ENCODE assay signal across 1 cellular context in genomic region chr14:91510171-91511013, GRCh38.
TF ChIP-seq lines count a peak whose summit lies in the region.

PPP4R3A (minus strand) TSS chr14:91510310; CDS start chr14:91509647, 663 bp downstream.

TF ChIP-seq in HepG2, 621 proteins besides CTCF, POLR2A, EP300 and RAD21 (continued from another document and continues in another):
- TF ChIP-seq, protein P1, sequence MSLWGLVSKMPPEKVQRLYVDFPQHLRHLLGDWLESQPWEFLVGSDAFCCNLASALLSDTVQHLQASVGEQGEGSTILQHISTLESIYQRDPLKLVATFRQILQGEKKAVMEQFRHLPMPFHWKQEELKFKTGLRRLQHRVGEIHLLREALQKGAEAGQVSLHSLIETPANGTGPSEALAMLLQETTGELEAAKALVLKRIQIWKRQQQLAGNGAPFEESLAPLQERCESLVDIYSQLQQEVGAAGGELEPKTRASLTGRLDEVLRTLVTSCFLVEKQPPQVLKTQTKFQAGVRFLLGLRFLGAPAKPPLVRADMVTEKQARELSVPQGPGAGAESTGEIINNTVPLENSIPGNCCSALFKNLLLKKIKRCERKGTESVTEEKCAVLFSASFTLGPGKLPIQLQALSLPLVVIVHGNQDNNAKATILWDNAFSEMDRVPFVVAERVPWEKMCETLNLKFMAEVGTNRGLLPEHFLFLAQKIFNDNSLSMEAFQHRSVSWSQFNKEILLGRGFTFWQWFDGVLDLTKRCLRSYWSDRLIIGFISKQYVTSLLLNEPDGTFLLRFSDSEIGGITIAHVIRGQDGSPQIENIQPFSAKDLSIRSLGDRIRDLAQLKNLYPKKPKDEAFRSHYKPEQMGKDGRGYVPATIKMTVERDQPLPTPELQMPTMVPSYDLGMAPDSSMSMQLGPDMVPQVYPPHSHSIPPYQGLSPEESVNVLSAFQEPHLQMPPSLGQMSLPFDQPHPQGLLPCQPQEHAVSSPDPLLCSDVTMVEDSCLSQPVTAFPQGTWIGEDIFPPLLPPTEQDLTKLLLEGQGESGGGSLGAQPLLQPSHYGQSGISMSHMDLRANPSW (CRISPR knock-in tag; IDR thresholded peaks at IDR 0.05; ENCODE audit: borderline replicate concordance) = 0 out of 2 replicates have a peak, but pooled peaks have one; percentile 55
- TF ChIP-seq ZSCAN22 (CRISPR knock-in tag; IDR thresholded peaks at IDR 0.05) (no peak; the same call in 1 of the 2 replicates), ZSCAN31 (CRISPR knock-in tag; IDR thresholded peaks at IDR 0.05; ENCODE audit: low read depth) (peak; percentile 96), ATRX (CRISPR knock-in tag; IDR thresholded peaks at IDR 0.05; ENCODE audit: borderline replicate concordance) (no peak), RARG (CRISPR knock-in tag; IDR thresholded peaks at IDR 0.05; ENCODE audit: low read depth) (0 out of 2 replicates have a peak, but pooled peaks have one; percentile 36), ATF7 (IDR thresholded peaks at IDR 0.05) (no peak), ATF7 (CRISPR knock-in tag; IDR thresholded peaks at IDR 0.05) (peak; percentile 66), ZNF792 (CRISPR knock-in tag; IDR thresholded peaks at IDR 0.05) (peak; percentile 87; the same call in 1 of the 2 replicates), KLF11 (CRISPR knock-in tag; IDR thresholded peaks at IDR 0.05) (no peak; the same call in 1 of the 2 replicates), NPAS2 (CRISPR knock-in tag; IDR thresholded peaks at IDR 0.05; ENCODE audit: borderline replicate concordance) (peak; percentile 87; the same call in 1 of the 2 replicates), ZNF674 (CRISPR knock-in tag; IDR thresholded peaks at IDR 0.05; ENCODE audit: low read depth) (no peak), RCOR2 (CRISPR knock-in tag; IDR thresholded peaks at IDR 0.05) (peak; percentile 34; the same call in 1 of the 2 replicates), ONECUT2 (CRISPR knock-in tag; IDR thresholded peaks at IDR 0.05) (no peak), CC2D1A (CRISPR knock-in tag; IDR thresholded peaks at IDR 0.05) (no peak), DNMT1 (CRISPR knock-in tag; IDR thresholded peaks at IDR 0.05) (peak; percentile 95), SP2 (CRISPR knock-in tag; IDR thresholded peaks at IDR 0.05) (peak; percentile 71), YEATS4 (CRISPR knock-in tag; IDR thresholded peaks at IDR 0.05; ENCODE audit: borderline replicate concordance) (peak; percentile 96), TCF12 (IDR thresholded peaks at IDR 0.05) (no peak), TCF12 (CRISPR knock-in tag; IDR thresholded peaks at IDR 0.05) (0 out of 2 replicates have a peak, but pooled peaks have one; percentile 31), ZNF75D (CRISPR knock-in tag; IDR thresholded peaks at IDR 0.05; ENCODE audit: borderline replicate concordance) (peak; percentile 72; the same call in 1 of the 2 replicates), KLF15 (CRISPR knock-in tag; IDR thresholded peaks at IDR 0.05; ENCODE audit: borderline replicate concordance) (peak; percentile 46; the same call in 1 of the 2 replicates), MYNN (CRISPR knock-in tag; IDR thresholded peaks at IDR 0.05; ENCODE audit: low read depth) (no peak), KDM5B (CRISPR knock-in tag; IDR thresholded peaks at IDR 0.05; ENCODE audit: borderline replicate concordance) (peak; percentile 95), HOXA5 (CRISPR knock-in tag; IDR thresholded peaks at IDR 0.05) (no peak), ZNF318 (CRISPR knock-in tag; IDR thresholded peaks at IDR 0.05) (no peak; the same call in 1 of the 2 replicates), NFAT5 (CRISPR knock-in tag; IDR thresholded peaks at IDR 0.05) (0 out of 2 replicates have a peak, but pooled peaks have one; percentile 33), TFDP2 (CRISPR knock-in tag; IDR thresholded peaks at IDR 0.05) (peak; percentile 95), FOXO4 (CRISPR knock-in tag; conservative IDR thresholded peaks at IDR 0.05) (no peak), ZNF710 (CRISPR knock-in tag; IDR thresholded peaks at IDR 0.05; ENCODE audit: borderline replicate concordance) (peak; percentile 72; the same call in 1 of the 2 replicates), ZMYM4 (CRISPR knock-in tag; IDR thresholded peaks at IDR 0.05) (peak; percentile 90)
- TF ChIP-seq, protein P2, sequence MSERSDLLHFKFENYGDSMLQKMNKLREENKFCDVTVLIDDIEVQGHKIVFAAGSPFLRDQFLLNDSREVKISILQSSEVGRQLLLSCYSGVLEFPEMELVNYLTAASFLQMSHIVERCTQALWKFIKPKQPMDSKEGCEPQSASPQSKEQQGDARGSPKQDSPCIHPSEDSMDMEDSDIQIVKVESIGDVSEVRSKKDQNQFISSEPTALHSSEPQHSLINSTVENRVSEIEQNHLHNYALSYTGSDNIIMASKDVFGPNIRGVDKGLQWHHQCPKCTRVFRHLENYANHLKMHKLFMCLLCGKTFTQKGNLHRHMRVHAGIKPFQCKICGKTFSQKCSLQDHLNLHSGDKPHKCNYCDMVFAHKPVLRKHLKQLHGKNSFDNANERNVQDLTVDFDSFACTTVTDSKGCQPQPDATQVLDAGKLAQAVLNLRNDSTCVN (CRISPR knock-in tag; IDR thresholded peaks at IDR 0.05; ENCODE audit: borderline replicate concordance) = no peak
